In the genomic region with DNA sequence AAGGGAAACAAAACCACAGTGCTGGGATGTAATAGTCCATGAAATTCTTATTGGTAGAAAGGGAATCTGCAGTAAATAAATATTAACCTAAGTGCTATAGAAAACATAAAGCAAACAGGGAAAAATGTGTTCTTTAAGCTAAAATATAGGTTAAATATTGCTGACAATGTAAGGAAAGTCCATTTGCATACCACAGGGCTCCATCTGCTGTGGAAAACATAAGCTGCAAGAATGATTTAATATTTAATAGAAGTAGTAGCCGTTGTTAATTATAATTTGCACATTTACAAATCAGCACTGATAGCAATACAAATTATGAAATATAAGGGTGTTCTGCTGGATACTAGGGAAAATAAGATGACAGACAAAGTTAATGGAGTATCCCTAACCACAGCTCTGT, we compare ENCODE assay signal across 16 cellular contexts.
DNase-seq lines count a peak whose midpoint lies in the region; TF ChIP-seq lines count a peak whose summit lies in the region.
"Had no signal": no experiment of that assay in that cellular context is flagged by ENCODE, and none has a peak within 500 bp of the region (broad histone marks: within the 10 kb centered on the region; RNA-seq: fewer than 3 reads in every experiment).

No MANE protein-coding gene starts in this region.

- no peaks in the 10 kb centered on the region for H3F3A ChIP-seq in neural cell (ENCODE audit: insufficient read depth, low read length, poor library complexity, severe bottlenecking)

- no peak overlapping the region for H3K27ac ChIP-seq in VCaP
- H3K27ac ChIP-seq in neural cell (ENCODE audit: low read length) = no peak overlapping the region
- H3K27ac ChIP-seq: A549 had no signal

- H2AFZ ChIP-seq in neural cell (ENCODE audit: low read depth, low read length) = no peak overlapping the region

- H4K20me1 ChIP-seq in neural cell (ENCODE audit: insufficient read depth) = no peaks in the 10 kb centered on the region

- TF ChIP-seq EP300 in neural cell (conservative IDR thresholded peaks at IDR 0.05; ENCODE audit: poor library complexity, severe bottlenecking) = no peak

- H3K4me1 Mint-ChIP-seq in T-helper 2 cell treated with Interferon-gamma antibody and Interleukin-4, amounts not matched to agents 5 μg/mL and 100 μg/mL, for 36 hours (ENCODE audit: low read depth) = no peaks in the 10 kb centered on the region
- H3K4me1 Mint-ChIP-seq: CD14-positive monocyte; CD8-positive, alpha-beta memory T cell had no signal

- H3K27me3 Mint-ChIP-seq in T-helper 2 cell treated with Interferon-gamma antibody and Interleukin-4, amounts not matched to agents 5 μg/mL and 100 μg/mL, for 36 hours (ENCODE audit: low read depth) = no peaks in the 10 kb centered on the region
- H3K27me3 Mint-ChIP-seq: CD8-positive, alpha-beta memory T cell had no signal

- H3K36me3 Mint-ChIP-seq in T-helper 2 cell treated with Interferon-gamma antibody and Interleukin-4, amounts not matched to agents 5 μg/mL and 100 μg/mL, for 36 hours (ENCODE audit: low read depth) = no peaks in the 10 kb centered on the region
- H3K36me3 Mint-ChIP-seq: CD14-positive monocyte; CD8-positive, alpha-beta memory T cell had no signal

- TF ChIP-seq RAD21 in neural cell (conservative IDR thresholded peaks at IDR 0.05) = peak; percentile 63

- H3K4me3 ChIP-seq in neural cell (ENCODE audit: low read length) = no peak overlapping the region
- H3K4me3 ChIP-seq: A549 had no signal

- H3K9ac ChIP-seq in neural cell (ENCODE audit: low read length) = no peak overlapping the region

- H3K9me2 ChIP-seq in neural cell (ENCODE audit: insufficient read depth, low read length) = no peaks in the 10 kb centered on the region

- no peaks in the 10 kb centered on the region for H3K9me3 ChIP-seq in neural cell (ENCODE audit: low read length)
- H3K9me3 ChIP-seq: BE2C, Caco-2 had no signal

- no peaks in the 10 kb centered on the region for H3K27me3 ChIP-seq in neural cell (ENCODE audit: insufficient read depth, low read depth, low read length)
- H3K27me3 ChIP-seq: BE2C had no signal

- no peaks in the 10 kb centered on the region for H3K36me3 ChIP-seq in neural cell (ENCODE audit: insufficient read depth, low read length)
- H3K36me3 ChIP-seq: BE2C had no signal

- TF ChIP-seq CTCF in VCaP (conservative IDR thresholded peaks at IDR 0.05) (peak; percentile 48), neural cell (IDR thresholded peaks at IDR 0.05; ENCODE audit: poor library complexity, severe bottlenecking) (peak; percentile 60)

- H3K27ac Mint-ChIP-seq in T-helper 2 cell treated with Interferon-gamma antibody and Interleukin-4, amounts not matched to agents 5 μg/mL and 100 μg/mL, for 36 hours = no peak overlapping the region
- H3K27ac Mint-ChIP-seq: CD14-positive monocyte; CD8-positive, alpha-beta memory T cell; HFFc6 had no signal

- H3K9me3 Mint-ChIP-seq in T-helper 2 cell treated with Interferon-gamma antibody and Interleukin-4, amounts not matched to agents 5 μg/mL and 100 μg/mL, for 36 hours = peaks cover 11% of the 10 kb centered on the region

- no peak overlapping the region for H3K4me3 Mint-ChIP-seq in T-helper 2 cell treated with Interferon-gamma antibody and Interleukin-4, amounts not matched to agents 5 μg/mL and 100 μg/mL, for 36 hours
- H3K4me3 Mint-ChIP-seq: CD14-positive monocyte; CD8-positive, alpha-beta memory T cell; HFFc6 had no signal

- no peak overlapping the region for H3K4me2 ChIP-seq in neural cell (ENCODE audit: low read length)
- H3K4me2 ChIP-seq: A549 had no signal

- H3K79me2 ChIP-seq in neural cell (replicated peaks; ENCODE audit: insufficient read depth, low read length) = no peaks in the 10 kb centered on the region

- DNase-seq in HT-29 (ENCODE audit: low spot score) = peak; percentile 23
- peak; percentile 2 to 39 for DNase-seq in NCI-H526 (lab: John Stamatoyannopoulos, UW)
- DNase-seq in T-helper 2 cell treated with Interferon-gamma antibody and Interleukin-4, amounts not matched to agents 5 μg/mL and 100 μg/mL, for 36 hours (ENCODE audit: low spot score) = no peak
- no peak for DNase-seq in GF-D8 (lab: John Stamatoyannopoulos, UW)
- DNase-seq in stimulated activated naive CD4-positive, alpha-beta T cell treated with Interleukin-2 at 50 U/mL for 16 hours (lab: John Stamatoyannopoulos, UW) = no peak
- DNase-seq: BE2C; Caco-2; CD8-positive, alpha-beta memory T cell; DND-41; GDM1; HCEC 1CT; HFFc6 had no signal

TF ChIP-seq in neural cell, 6 proteins besides CTCF, POLR2A, EP300 and RAD21:
- TF ChIP-seq EZH2 (IDR thresholded peaks at IDR 0.05; ENCODE audit: borderline replicate concordance, insufficient read depth, low read length, poor library complexity, severe bottlenecking) (no peak), SMC3 (conservative IDR thresholded peaks at IDR 0.05; ENCODE audit: poor library complexity) (peak; percentile 76), MXI1 (conservative IDR thresholded peaks at IDR 0.05; ENCODE audit: poor library complexity, severe bottlenecking) (no peak), POLR2AphosphoS5 (IDR thresholded peaks at IDR 0.05) (no peak)
TF ChIP-seq in neural cell: peak in this region for 1.

Comparison
In these comparisons a context has a peak if more than half of its experiments do, and no peak if none do; other contexts are left out.
1. DNase-seq: peak in HT-29 (single experiment) and NCI-H526 (2 of 2); none in T-helper 2 cell treated with Interferon-gamma antibody and Interleukin-4, amounts not matched to agents 5 μg/mL and 100 μg/mL, for 36 hours (single experiment), GF-D8 (single experiment) and stimulated activated naive CD4-positive, alpha-beta T cell treated with Interleukin-2 at 50 U/mL for 16 hours (single experiment).